Comparison of ENCODE assay signal across 8 cellular contexts in the genomic region with DNA sequence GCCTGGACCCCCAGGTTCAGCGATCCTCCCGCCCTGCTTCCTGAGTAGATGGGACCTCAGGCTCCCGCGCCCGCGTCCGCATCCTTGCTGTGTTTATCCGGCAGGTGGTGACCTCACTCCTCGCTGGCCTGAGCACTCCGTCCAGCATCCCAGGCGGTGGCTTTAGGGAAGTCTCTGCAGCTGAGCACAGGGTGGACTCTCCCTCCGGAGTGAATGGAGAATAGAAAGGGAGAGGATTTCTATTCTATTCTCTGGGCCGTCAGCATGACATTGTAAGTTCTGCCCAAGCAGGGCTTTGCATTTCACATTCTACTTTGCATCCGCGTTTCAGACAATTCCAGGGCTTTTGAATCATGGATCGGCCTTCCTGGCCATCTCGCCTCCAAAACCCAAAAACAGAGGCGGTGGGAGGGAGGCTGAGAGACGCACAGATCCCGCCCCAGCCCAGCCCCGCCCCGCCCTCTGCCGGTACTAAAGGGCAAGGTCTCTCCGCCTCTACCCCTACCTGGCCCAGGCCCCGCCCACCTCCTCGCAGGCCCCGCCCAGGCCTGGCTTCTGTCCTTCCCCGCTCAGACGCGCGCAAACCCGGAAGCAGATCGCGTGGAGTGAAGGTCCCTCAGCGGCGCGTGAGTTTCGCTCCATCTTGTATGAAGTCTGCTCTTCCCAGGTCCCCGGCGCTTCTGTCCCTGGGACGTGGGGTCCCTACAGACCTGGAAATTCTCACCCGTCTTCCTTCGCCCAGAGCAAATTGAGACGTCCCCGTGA. TPM values are rescaled to one million over a fixed set of nuclear protein-coding genes. Genes with fewer than 3 reads are reported as not detected.
DNase-seq lines count a peak whose midpoint lies in the region; ATAC-seq lines count a peak whose summit lies in the region.

Gene ZNF525, plus strand, starts transcription at position 572 of the 765 bp plus-strand sequence. CDS start 6,577 bp downstream, outside the sequence.

- H3K36me3 ChIP-seq in effector memory CD4-positive, alpha-beta T cell (ENCODE audit: control insufficient read depth, insufficient read depth, low read length): no peaks in the 10 kb centered on the region
- no peaks in the 10 kb centered on the region for H3K36me3 ChIP-seq in mesenchymal stem cell (ENCODE audit: control insufficient read depth in 1 of 2, insufficient read depth in 2 of 2, low read depth in 1 of 2, low read length in 2 of 2)

- H4K91ac ChIP-seq in mesenchymal stem cell (ENCODE audit: low read length): no peak within 1 kb of the TSS

- H3K27me3 ChIP-seq in effector memory CD4-positive, alpha-beta T cell (replicated peaks; ENCODE audit: control insufficient read depth, insufficient read depth, low read length, poor library complexity, severe bottlenecking): no peaks in the 10 kb centered on the region
- no peaks in the 10 kb centered on the region for H3K27me3 ChIP-seq in mesenchymal stem cell (ENCODE audit: control insufficient read depth in 1 of 2, insufficient read depth in 1 of 2, low read length in 2 of 2)

- peak within 1 kb of the TSS in 1 of 2 experiments; percentile 12 for H3K18ac ChIP-seq in mesenchymal stem cell (ENCODE audit: low read depth in 1 of 2, low read length in 2 of 2)

- H3K4ac ChIP-seq in mesenchymal stem cell (ENCODE audit: low read depth in 1 of 2, low read length in 2 of 2): no peak within 1 kb of the TSS

- H3K23ac ChIP-seq in mesenchymal stem cell (ENCODE audit: low read length in 2 of 2): no peak within 1 kb of the TSS

- H2BK120ac ChIP-seq in mesenchymal stem cell (ENCODE audit: low read depth, low read length): no peak within 1 kb of the TSS

- H4K8ac ChIP-seq in mesenchymal stem cell (ENCODE audit: low read length): peak within 1 kb of the TSS; percentile 55

- peak within 1 kb of the TSS; percentile 89 for H3K4me2 ChIP-seq in mesenchymal stem cell (ENCODE audit: low read length, poor library complexity, severe bottlenecking)

- peak; percentile 96 for ATAC-seq in GM19324 (IDR thresholded peaks at IDR 0.05; ENCODE audit: low FRiP score, unreplicated experiment)
- ATAC-seq in HG03460 (IDR thresholded peaks at IDR 0.05; ENCODE audit: unreplicated experiment): peak; percentile 98

- H3K4me1 ChIP-seq in effector memory CD4-positive, alpha-beta T cell (ENCODE audit: control insufficient read depth, insufficient read depth, low read length, poor library complexity, severe bottlenecking): peaks cover 4% of the 10 kb centered on the region
- H3K4me1 ChIP-seq in mesenchymal stem cell (ENCODE audit: control insufficient read depth, insufficient read depth, low read depth, low read length): peaks cover 2% of the 10 kb centered on the region

- no peak within 1 kb of the TSS for H2AK5ac ChIP-seq in mesenchymal stem cell (ENCODE audit: low read length, severe bottlenecking)

- peak within 1 kb of the TSS; percentile 89 for H2AFZ ChIP-seq in mesenchymal stem cell (ENCODE audit: low read depth, low read length)

- peaks cover 5% of the 10 kb centered on the region for H3K79me1 ChIP-seq in mesenchymal stem cell (replicated peaks; ENCODE audit: low read length, poor library complexity, severe bottlenecking)

- peak within 1 kb of the TSS; percentile 85 for H3K9ac ChIP-seq in mesenchymal stem cell (ENCODE audit: low read length)

- no peaks in the 10 kb centered on the region for H3K9me3 ChIP-seq in effector memory CD4-positive, alpha-beta T cell (ENCODE audit: control insufficient read depth, low read length)
- no peaks in the 10 kb centered on the region for H3K9me3 ChIP-seq in mesenchymal stem cell (ENCODE audit: control insufficient read depth, low read length)

- no peak within 1 kb of the TSS for H2BK12ac ChIP-seq in mesenchymal stem cell (ENCODE audit: low read length in 2 of 2)

- no peak within 1 kb of the TSS for H2BK15ac ChIP-seq in mesenchymal stem cell (ENCODE audit: low read depth, poor library complexity, severe bottlenecking)

- WGBS in mesenchymal stem cell: 2% methylated on average over 37 of the region's 45 CpGs

- peak within 1 kb of the TSS; percentile 85 for H3K4me3 ChIP-seq in effector memory CD4-positive, alpha-beta T cell (ENCODE audit: insufficient read depth, low read depth, low read length, poor library complexity, severe bottlenecking)
- H3K4me3 ChIP-seq in mesenchymal stem cell (ENCODE audit: insufficient read depth in 1 of 2, low read depth in 1 of 2, low read length in 2 of 2): peak within 1 kb of the TSS; percentile 66 to 84

- H3K14ac ChIP-seq in mesenchymal stem cell (ENCODE audit: low read length in 2 of 2): no peak within 1 kb of the TSS

- no peak within 1 kb of the TSS for H2BK5ac ChIP-seq in mesenchymal stem cell (ENCODE audit: low read depth, low read length, poor library complexity, severe bottlenecking)

- peak; percentile 8 to 93 (median 68) for DNase-seq in C1 segment of cervical spinal cord (lab: John Stamatoyannopoulos, UW)
- peak; percentile 91 for DNase-seq in NCI-H748 treated with DMSO at 0.1 percent for 48 hours (lab: John Stamatoyannopoulos, UW)
- DNase-seq in activated CD8-positive, alpha-beta memory T cell treated with anti-CD3 and anti-CD28 coated beads for 1 hour (ENCODE audit: extremely low read depth in 1 of 2, low read depth in 1 of 2): peak; percentile 92 to 95
- DNase-seq in effector memory CD4-positive, alpha-beta T cell: peak; percentile 94 to 95 (median 95)
- peak; percentile 77 for DNase-seq in mesenchymal stem cell
- DNase-seq in stimulated activated CD8-positive, alpha-beta memory T cell treated with anti-CD3 and anti-CD28 coated beads, Interleukin-12 subunit alpha, Interleukin-12 subunit beta, amount 100 ng/mL, for 24 hours (ENCODE audit: extremely low read depth): peak; percentile 80

- H3K27ac ChIP-seq in effector memory CD4-positive, alpha-beta T cell (ENCODE audit: insufficient read depth, low read length, poor library complexity, severe bottlenecking): peak within 1 kb of the TSS; percentile 78
- peak within 1 kb of the TSS; percentile 29 for H3K27ac ChIP-seq in mesenchymal stem cell (ENCODE audit: low read length, poor library complexity, severe bottlenecking)

RNA-seq across cellular contexts. Expression of gene ZNF525, which starts in this region (rescaled TPM):
- 1.5 TPM for polyA plus RNA-seq in mesenchymal stem cell (2013, experiment 1 of 2)
- polyA plus RNA-seq in mesenchymal stem cell (2013, experiment 2 of 2): 1.6 TPM

Comparison
In these comparisons a context has a peak if more than half of its experiments do, and no peak if none do; other contexts are left out.
1. Peak in every context shown above with its lines: DNase-seq, ATAC-seq, H3K4me3 ChIP-seq and H3K27ac ChIP-seq.